ENCODE assay signal across 31 cellular contexts in the genomic region with DNA sequence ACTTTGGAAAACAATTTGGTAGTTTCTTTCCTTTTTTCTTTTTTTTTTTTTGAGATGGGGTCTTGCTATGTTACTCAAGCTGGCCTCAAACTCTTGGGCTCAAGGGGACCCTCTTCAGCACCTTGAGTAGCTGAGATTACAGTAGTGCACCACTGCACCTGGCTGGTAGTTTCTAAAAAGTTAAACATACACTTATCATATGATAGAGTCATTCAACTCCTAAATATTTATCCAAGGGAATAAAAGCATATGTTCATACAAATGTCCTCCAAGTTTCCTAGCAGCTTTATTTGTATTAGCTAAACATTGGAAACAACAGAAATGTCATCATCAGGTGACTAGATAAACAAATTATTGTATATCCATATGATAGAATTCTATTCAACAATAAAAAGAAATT.
"Had no signal": no experiment of that assay in that cellular context is flagged by ENCODE, and none has a peak within 500 bp of the region (broad histone marks: within the 10 kb centered on the region; RNA-seq: fewer than 3 reads in every experiment).

No MANE protein-coding gene starts in this region.

- H3K9me3 ChIP-seq: psoas muscle, right lobe of liver, sigmoid colon, spleen, suprapubic skin, testis, tibial artery, transverse colon, upper lobe of right lung had no signal

- H3K36me3 ChIP-seq: neural progenitor cell, right lobe of liver, sigmoid colon, spleen, suprapubic skin, tibial artery, transverse colon, upper lobe of right lung, uterus had no signal

- H3K36me3 Mint-ChIP-seq: natural killer cell; neural progenitor cell; stimulated activated memory B cell treated with anti-CD40 and anti-IgM and Interleukin-4, amounts not matched to agents 10 μg/mL and 1 μg/mL and 100 μg/mL, for 72 hours; type B pancreatic cell had no signal

- DNase-seq: naive thymus-derived CD4-positive, alpha-beta T cell; natural killer cell; occipital lobe; posterior cingulate gyrus; psoas muscle; right cardiac atrium; right lobe of liver; sigmoid colon; spleen; stimulated activated CD4-positive, alpha-beta T cell treated with anti-CD3 and anti-CD28 coated beads, Interleukin-12 subunit alpha, Interleukin-12 subunit beta, amount 100 ng/mL, for 4 hours; stimulated activated CD4-positive, alpha-beta T cell treated with anti-CD3 and anti-CD28 coated beads, Interleukin-1b, Interleukin-23, amount 100 ng/mL, for 48 hours; stimulated activated CD4-positive, alpha-beta T cell treated with anti-CD3 and anti-CD28 coated beads, Interleukin-4, amount 100 ng/mL, for 1 hour; stimulated activated CD4-positive, alpha-beta T cell treated with anti-CD3 and anti-CD28 coated beads, Interleukin-4, amount 100 ng/mL, for 4 hours; stimulated activated CD8-positive, alpha-beta memory T cell treated with anti-CD3 and anti-CD28 coated beads, Interleukin-4, amount 100 ng/mL, for 48 hours; stimulated activated naive CD4-positive, alpha-beta T cell; stimulated activated naive CD8-positive, alpha-beta T cell treated with anti-CD3 and anti-CD28 coated beads, Interleukin-15, amount 100 ng/mL, for 72 hours; stimulated activated naive CD8-positive, alpha-beta T cell treated with anti-CD3 and anti-CD28 coated beads, Interleukin-15, Interleukin-2, amounts not matched to agents 100 U/mL and 50 U/mL, for 24 hours; substantia nigra; testis; tibial artery; transverse colon; upper lobe of right lung; uterus had no signal

- H3K27me3 Mint-ChIP-seq: naive thymus-derived CD4-positive, alpha-beta T cell; progenitor cell of endocrine pancreas; stimulated activated naive CD8-positive, alpha-beta T cell treated with anti-CD3 and anti-CD28 coated beads, Interleukin-15, amount 100 ng/mL, for 72 hours had no signal

- H3K27ac Mint-ChIP-seq: naive thymus-derived CD4-positive, alpha-beta T cell; nephron; neural progenitor cell; progenitor cell of endocrine pancreas; stimulated activated memory B cell treated with anti-CD40 and anti-IgM and Interleukin-4, amounts not matched to agents 10 μg/mL and 1 μg/mL and 100 μg/mL, for 72 hours; stimulated activated naive CD8-positive, alpha-beta T cell treated with anti-CD3 and anti-CD28 coated beads, Interleukin-15, amount 100 ng/mL, for 72 hours; type B pancreatic cell had no signal

- ATAC-seq: naive thymus-derived CD4-positive, alpha-beta T cell; natural killer cell; psoas muscle; right cardiac atrium; right lobe of liver; stimulated activated memory B cell treated with anti-CD40 and anti-IgM and Interleukin-4, amounts not matched to agents 10 μg/mL and 1 μg/mL and 100 μg/mL, for 72 hours; stimulated activated naive CD8-positive, alpha-beta T cell treated with anti-CD3 and anti-CD28 coated beads, Interleukin-15, amount 100 ng/mL, for 72 hours; stimulated activated naive CD8-positive, alpha-beta T cell treated with anti-CD3 and anti-CD28 coated beads, Interleukin-15, Interleukin-2, amounts not matched to agents 100 U/mL and 50 U/mL, for 24 hours; upper lobe of right lung had no signal

- H3K4me3 Mint-ChIP-seq: naive thymus-derived CD4-positive, alpha-beta T cell; natural killer cell; nephron; neural progenitor cell; stimulated activated memory B cell treated with anti-CD40 and anti-IgM and Interleukin-4, amounts not matched to agents 10 μg/mL and 1 μg/mL and 100 μg/mL, for 72 hours; stimulated activated naive CD8-positive, alpha-beta T cell treated with anti-CD3 and anti-CD28 coated beads, Interleukin-15, amount 100 ng/mL, for 72 hours; type B pancreatic cell had no signal

- H3K4me1 ChIP-seq: neural progenitor cell, parathyroid adenoma, right lobe of liver, sigmoid colon, spleen, suprapubic skin, testis, tibial artery, transverse colon, upper lobe of right lung, uterus had no signal

- H3K27me3 ChIP-seq: neural progenitor cell, right lobe of liver, sigmoid colon, spleen, suprapubic skin, testis, tibial artery, transverse colon, upper lobe of right lung, uterus had no signal

- H3K4me1 Mint-ChIP-seq: nephron; neural progenitor cell; stimulated activated memory B cell treated with anti-CD40 and anti-IgM and Interleukin-4, amounts not matched to agents 10 μg/mL and 1 μg/mL and 100 μg/mL, for 72 hours had no signal

- H3K4me3 ChIP-seq: neural progenitor cell, psoas muscle, right lobe of liver, sigmoid colon, smooth muscle cell, spleen, suprapubic skin, testis, tibial artery, transverse colon, upper lobe of right lung, uterus had no signal

- H3K27ac ChIP-seq: neural progenitor cell, parathyroid adenoma, psoas muscle, right lobe of liver, sigmoid colon, spleen, suprapubic skin, testis, tibial artery, transverse colon, upper lobe of right lung, uterus had no signal

- H3K9me3 Mint-ChIP-seq: neural progenitor cell, type B pancreatic cell had no signal
